ENCODE assay signal across 8 cellular contexts in genomic region chr6:2763876-2764540, GRCh38. TPM values are rescaled to one million over a fixed set of nuclear protein-coding genes. Genes with fewer than 3 reads are reported as not detected.
DNase-seq lines count a peak whose midpoint lies in the region; ATAC-seq and TF ChIP-seq lines count a peak whose summit lies in the region.

No MANE protein-coding gene starts in this region.

- H2AFZ ChIP-seq in SK-N-SH (ENCODE audit: low read depth), result peak overlapping the region; percentile 91

- H3K9me2 ChIP-seq in SK-N-SH, result no peaks in the 10 kb centered on the region

- peaks cover 8% of the 10 kb centered on the region for H3F3A ChIP-seq in SK-N-SH (replicated peaks; ENCODE audit: insufficient read depth)

- H3K27ac ChIP-seq in SK-N-SH (ENCODE audit: low read depth in 2 of 2, low read length in 1 of 2), result peak overlapping the region; percentile 91 to 96
- peak overlapping the region; percentile 87 for H3K27ac ChIP-seq in substantia nigra (ENCODE audit: low read depth, low read length, poor library complexity, severe bottlenecking)

- peaks cover 7 to 8% of the 10 kb centered on the region in 2 experiments for H3K36me3 ChIP-seq in SK-N-SH (replicated peaks in 1 of 2; ENCODE audit: control insufficient read depth in 1 of 2, insufficient read depth in 2 of 2, low read length in 1 of 2)
- H3K36me3 ChIP-seq in iPS-15b (ENCODE audit: control insufficient read depth, insufficient read depth, low read length), result no peaks in the 10 kb centered on the region

- H3K4me2 ChIP-seq in SK-N-SH, result peak overlapping the region; percentile 82

- TF ChIP-seq RAD21 in SK-N-SH (IDR thresholded peaks at IDR 0.05; ENCODE audit: low read length), result no peak

- H3K36me3 Mint-ChIP-seq in activated CD8-positive, alpha-beta T cell treated with anti-CD3 and anti-CD28 coated beads, Interleukin-2, amount 10 ng/mL, durations not matched to agents 7 days and 5 days (ENCODE audit: low read depth), result peaks cover 22% of the 10 kb centered on the region

- H3K9me3 ChIP-seq in SK-N-SH (no peaks in the 10 kb centered on the region), iPS-15b (ENCODE audit: control insufficient read depth, insufficient read depth, low read length) (no peaks in the 10 kb centered on the region)

- CTCF ChIA-PET in SK-N-SH (lab: Yijun Ruan, JAX), result interaction anchor here (1.1 to 9.3 kb wide), 6 partner anchors 13 to 1085 kb away, joined by 3 to 100 read pairs (median 3); partner anchors contain the start of genes FAM50B and MYLK4
- CTCF ChIA-PET in activated CD8-positive, alpha-beta T cell treated with anti-CD3 and anti-CD28 coated beads, Interleukin-2, amount 10 ng/mL, durations not matched to agents 7 days and 5 days (lab: Charles Lee), result interaction anchor here (1.0 to 6.7 kb wide), 3 partner anchors 13 to 30 kb away, joined by 3 to 109 read pairs (median 76); partner anchors contain the start of gene MYLK4

- no peak for ATAC-seq in SK-N-SH treated with all-trans-retinoic acid at 6 μM for 48 hours
- ATAC-seq in activated CD8-positive, alpha-beta T cell treated with anti-CD3 and anti-CD28 coated beads, Interleukin-2, amount 10 ng/mL, durations not matched to agents 7 days and 5 days, result no peak

- peak overlapping the region; percentile 97 for H3K27ac Mint-ChIP-seq in activated CD8-positive, alpha-beta T cell treated with anti-CD3 and anti-CD28 coated beads, Interleukin-2, amount 10 ng/mL, durations not matched to agents 7 days and 5 days

- no peaks in the 10 kb centered on the region for H3K27me3 ChIP-seq in SK-N-SH (ENCODE audit: insufficient read depth)
- no peaks in the 10 kb centered on the region for H3K27me3 ChIP-seq in iPS-15b (ENCODE audit: control insufficient read depth, insufficient read depth, low read length)

- H3K4me3 ChIP-seq in SK-N-SH (ENCODE audit: low read depth in 2 of 2, low read length in 1 of 2) (peak overlapping the region; percentile 55 to 67), iPS-15b (ENCODE audit: low read depth, low read length) (peak overlapping the region; percentile 72)

- peaks cover 18% of the 10 kb centered on the region for H4K20me1 ChIP-seq in SK-N-SH (ENCODE audit: insufficient read depth)

- peaks cover 31% of the 10 kb centered on the region for H3K79me2 ChIP-seq in SK-N-SH (ENCODE audit: insufficient read depth)

- TF ChIP-seq CTCF in SK-N-SH (IDR thresholded peaks at IDR 0.05), result no peak

- 48% methylated on average over 27 of the region's 27 CpGs for WGBS in SK-N-SH (ENCODE audit: low lambda C conversion rate)

- DNase-seq in SK-N-SH (peak; percentile 34), substantia nigra (lab: John Stamatoyannopoulos, UW) (no peak), midbrain (lab: John Stamatoyannopoulos, UW) (no peak), GOT3 (lab: John Stamatoyannopoulos, UW) (no peak), globus pallidus (ENCODE audit: low spot score) (no peak)
- no peak for DNase-seq in activated CD8-positive, alpha-beta T cell treated with anti-CD3 and anti-CD28 coated beads, Interleukin-2, amount 10 ng/mL, durations not matched to agents 7 days and 5 days

- no peaks in the 10 kb centered on the region for H3K27me3 Mint-ChIP-seq in activated CD8-positive, alpha-beta T cell treated with anti-CD3 and anti-CD28 coated beads, Interleukin-2, amount 10 ng/mL, durations not matched to agents 7 days and 5 days (ENCODE audit: low read depth)

- peaks cover 48% of the 10 kb centered on the region for H3K4me1 Mint-ChIP-seq in activated CD8-positive, alpha-beta T cell treated with anti-CD3 and anti-CD28 coated beads, Interleukin-2, amount 10 ng/mL, durations not matched to agents 7 days and 5 days (ENCODE audit: low read depth)

- peak overlapping the region; percentile 92 for H3K4me3 Mint-ChIP-seq in activated CD8-positive, alpha-beta T cell treated with anti-CD3 and anti-CD28 coated beads, Interleukin-2, amount 10 ng/mL, durations not matched to agents 7 days and 5 days

- POLR2A ChIA-PET in SK-N-SH (lab: Yijun Ruan, JAX), result interaction anchor here (0.6 kb wide), 1 partner anchor 417 kb away, joined by 4 read pairs; no protein-coding TSS in a partner anchor
- POLR2A ChIA-PET in activated CD8-positive, alpha-beta T cell treated with anti-CD3 and anti-CD28 coated beads, Interleukin-2, amount 10 ng/mL, durations not matched to agents 7 days and 5 days (lab: Charles Lee), result interaction anchor here (0.6 to 1.9 kb wide), 5 partner anchors 7 to 1257 kb away, joined by 3 to 7 read pairs (median 3); partner anchors contain the start of gene SERPINB1

- H3K4me1 ChIP-seq in SK-N-SH (ENCODE audit: control insufficient read depth in 1 of 2, insufficient read depth in 2 of 2, low read depth in 1 of 2, low read length in 1 of 2), result peaks cover 7 to 20% of the 10 kb centered on the region in 2 experiments; a peak in 3 of 4 replicates
- peaks cover 4% of the 10 kb centered on the region for H3K4me1 ChIP-seq in iPS-15b (ENCODE audit: control insufficient read depth, insufficient read depth, low read length)

- TF ChIP-seq EP300 in SK-N-SH (IDR thresholded peaks at IDR 0.05; ENCODE audit: borderline replicate concordance in 1 of 2, low read depth in 1 of 2, low read length in 1 of 2), result no peak

- H3K9me3 Mint-ChIP-seq in activated CD8-positive, alpha-beta T cell treated with anti-CD3 and anti-CD28 coated beads, Interleukin-2, amount 10 ng/mL, durations not matched to agents 7 days and 5 days (ENCODE audit: insufficient read depth), result no peaks in the 10 kb centered on the region

- peak overlapping the region; percentile 94 for H3K9ac ChIP-seq in SK-N-SH
- no peak overlapping the region for H3K9ac ChIP-seq in iPS-15b (ENCODE audit: low read depth, low read length)

TF ChIP-seq in SK-N-SH, 30 proteins besides CTCF, POLR2A, EP300 and RAD21:
- no peak for TF ChIP-seq RFX5 (IDR thresholded peaks at IDR 0.05; ENCODE audit: low read length)
- no peak for TF ChIP-seq MXI1 (IDR thresholded peaks at IDR 0.05; ENCODE audit: low read depth, low read length)
- TF ChIP-seq ZBTB33 (IDR thresholded peaks at IDR 0.05; ENCODE audit: borderline replicate concordance, low read depth), result no peak

TF ChIP-seq in SK-N-SH treated with all-trans-retinoic acid at 6 μM for 48 hours, 23 proteins besides CTCF, POLR2A, EP300 and RAD21 (continues in another document):
- TF ChIP-seq ZNF565 (CRISPR knock-in tag; conservative IDR thresholded peaks at IDR 0.05; ENCODE audit: low read depth) (no peak), TCF4 (CRISPR knock-in tag; IDR thresholded peaks at IDR 0.05; ENCODE audit: borderline replicate concordance) (no peak), TSHZ2 (CRISPR knock-in tag; IDR thresholded peaks at IDR 0.05) (no peak), ESRRG (CRISPR knock-in tag; IDR thresholded peaks at IDR 0.05) (no peak), ZFP30 (CRISPR knock-in tag; IDR thresholded peaks at IDR 0.05) (no peak), BACH2 (CRISPR knock-in tag; IDR thresholded peaks at IDR 0.05; ENCODE audit: borderline replicate concordance) (no peak), ISL1 (CRISPR knock-in tag; IDR thresholded peaks at IDR 0.05) (no peak), SNAI2 (CRISPR knock-in tag; IDR thresholded peaks at IDR 0.05) (no peak), ZFP3 (CRISPR knock-in tag; IDR thresholded peaks at IDR 0.05) (no peak), CREB5 (CRISPR knock-in tag; IDR thresholded peaks at IDR 0.05; ENCODE audit: low read depth) (no peak), RARB (CRISPR knock-in tag; IDR thresholded peaks at IDR 0.05) (no peak)

RNA-seq across cellular contexts. Expression of gene WRNIP1, which starts 1.2 kb away (rescaled TPM):
- 47.5 and 49.0 TPM in 2 replicates for polyA plus RNA-seq in SK-N-SH (2012; rRNA removed)
- 38.6 and 45.1 TPM in 2 replicates for polyA plus RNA-seq in SK-N-SH (2012; cell fraction: cytosol; rRNA removed)
- polyA plus RNA-seq in SK-N-SH (2012; cell fraction: nucleus; rRNA removed), result 50.2 and 58.7 TPM in 2 replicates
- 10 to 100 TPM; 48.2 to 49.6 TPM for total RNA-seq in activated CD8-positive, alpha-beta T cell treated with anti-CD3 and anti-CD28 coated beads, Interleukin-2, amount 10 ng/mL, durations not matched to agents 7 days and 5 days

RNA-seq across cellular contexts. Expression of gene MYLK4, which starts 13.3 kb away (rescaled TPM):
- 0.16 and 0.18 TPM in 2 replicates for polyA plus RNA-seq in SK-N-SH (2012; rRNA removed)
- 0.17 and 0.20 TPM in 2 replicates for polyA plus RNA-seq in SK-N-SH (2012; cell fraction: cytosol; rRNA removed)
- polyA plus RNA-seq in SK-N-SH (2012; cell fraction: nucleus; rRNA removed), result 0.41 and 0.69 TPM in 2 replicates
- under 1 TPM; 0.13 to 0.26 TPM for total RNA-seq in activated CD8-positive, alpha-beta T cell treated with anti-CD3 and anti-CD28 coated beads, Interleukin-2, amount 10 ng/mL, durations not matched to agents 7 days and 5 days
